In the genomic region with DNA sequence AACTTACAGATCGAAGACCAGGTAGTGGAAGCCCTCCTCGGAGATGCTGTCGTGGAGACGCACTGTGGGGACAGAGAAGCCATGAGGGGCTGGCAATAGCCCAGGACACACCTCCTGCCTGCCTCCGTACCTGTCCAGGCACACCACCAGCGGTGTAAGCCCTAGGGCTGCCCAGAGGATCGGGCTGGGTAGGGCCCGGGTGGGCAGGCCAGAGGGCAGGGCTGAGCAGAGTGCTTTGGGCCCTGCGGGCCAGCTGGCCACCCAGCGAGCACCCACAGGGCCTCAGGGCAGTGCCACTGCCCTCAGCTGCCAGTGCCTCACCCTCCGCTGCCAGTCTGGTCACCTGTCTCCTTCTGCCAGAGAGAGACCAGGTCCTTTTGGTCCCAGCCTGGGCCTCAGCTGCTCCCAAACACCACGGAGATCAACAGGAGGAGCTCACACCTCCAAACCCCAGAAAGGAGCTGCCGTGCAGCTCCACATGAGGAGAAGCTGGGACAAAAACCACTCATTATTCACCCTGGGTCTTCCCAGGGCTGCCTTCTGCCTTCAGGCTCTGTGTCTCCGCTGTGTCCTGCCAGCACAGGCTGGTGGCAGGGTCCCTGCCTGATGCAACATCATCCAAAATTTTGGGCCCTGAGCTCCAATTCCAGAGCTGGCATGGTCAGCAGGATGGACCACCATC, we compare ENCODE assay signal across 1 cellular context.
TF ChIP-seq lines count a peak whose summit lies in the region.

No MANE protein-coding gene starts in this region.

TF ChIP-seq in SK-N-SH, 30 proteins besides CTCF, POLR2A, EP300 and RAD21 (continued from another document):
- TF ChIP-seq FOXJ3 (CRISPR knock-in tag; IDR thresholded peaks at IDR 0.05) = no peak
- TF ChIP-seq MEF2A (IDR thresholded peaks at IDR 0.05; ENCODE audit: borderline replicate concordance, low read depth) = no peak
- TF ChIP-seq, protein P1, sequence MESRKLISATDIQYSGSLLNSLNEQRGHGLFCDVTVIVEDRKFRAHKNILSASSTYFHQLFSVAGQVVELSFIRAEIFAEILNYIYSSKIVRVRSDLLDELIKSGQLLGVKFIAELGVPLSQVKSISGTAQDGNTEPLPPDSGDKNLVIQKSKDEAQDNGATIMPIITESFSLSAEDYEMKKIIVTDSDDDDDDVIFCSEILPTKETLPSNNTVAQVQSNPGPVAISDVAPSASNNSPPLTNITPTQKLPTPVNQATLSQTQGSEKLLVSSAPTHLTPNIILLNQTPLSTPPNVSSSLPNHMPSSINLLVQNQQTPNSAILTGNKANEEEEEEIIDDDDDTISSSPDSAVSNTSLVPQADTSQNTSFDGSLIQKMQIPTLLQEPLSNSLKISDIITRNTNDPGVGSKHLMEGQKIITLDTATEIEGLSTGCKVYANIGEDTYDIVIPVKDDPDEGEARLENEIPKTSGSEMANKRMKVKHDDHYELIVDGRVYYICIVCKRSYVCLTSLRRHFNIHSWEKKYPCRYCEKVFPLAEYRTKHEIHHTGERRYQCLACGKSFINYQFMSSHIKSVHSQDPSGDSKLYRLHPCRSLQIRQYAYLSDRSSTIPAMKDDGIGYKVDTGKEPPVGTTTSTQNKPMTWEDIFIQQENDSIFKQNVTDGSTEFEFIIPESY (IDR thresholded peaks at IDR 0.05; ENCODE audit: borderline replicate concordance, low read depth) = no peak
- TF ChIP-seq SIN3A (IDR thresholded peaks at IDR 0.05; ENCODE audit: borderline replicate concordance, low read depth, low read length) = no peak
- no peak for TF ChIP-seq CHD2 (IDR thresholded peaks at IDR 0.05; ENCODE audit: low read length, partially characterized antibody)
- no peak for TF ChIP-seq GATA2 (CRISPR knock-in tag; IDR thresholded peaks at IDR 0.05)
- no peak for TF ChIP-seq YY1 (IDR thresholded peaks at IDR 0.05; ENCODE audit: low read depth)
